In genomic region chr12:79006306-79006705, GRCh38 we compare ENCODE assay signal across 12 cellular contexts.
A peak's percentile ranks its signal among the peaks of the same experiment; 100 is the strongest.
DNase-seq lines count a peak whose midpoint lies in the region; ATAC-seq and TF ChIP-seq lines count a peak whose summit lies in the region.
"Had no signal": no experiment of that assay in that cellular context is flagged by ENCODE, and none has a peak within 500 bp of the region (broad histone marks: within the 10 kb centered on the region; RNA-seq: fewer than 3 reads in every experiment).

No MANE protein-coding gene starts in this region.

- ATAC-seq in gastroesophageal sphincter (no peak), HG03095 (IDR thresholded peaks at IDR 0.05; ENCODE audit: unreplicated experiment) (no peak)
- ATAC-seq: lower lobe of right lung had no signal

- DNase-seq in GM10248 (ENCODE audit: extremely low spot score), result no peak
- peak; percentile 39 for DNase-seq in HT-29 (ENCODE audit: low spot score)
- DNase-seq in WERI-Rb-1, result no peak
- DNase-seq in myocyte (ENCODE audit: low read depth), result peak; percentile 88
- no peak for DNase-seq in NCI-H524 treated with DMSO at 0.1 percent for 48 hours (lab: John Stamatoyannopoulos, UW)
- no peak for DNase-seq in HuH-7 (ENCODE audit: low spot score)
- DNase-seq: effector memory CD4-positive, alpha-beta T cell; lower lobe of right lung; NCI-H1436 treated with DMSO at 0.1 percent for 48 hours; sigmoid colon had no signal

- POLR2A ChIA-PET in GM10248 (lab: Yijun Ruan, JAX), result no interaction called here

- no peak for TF ChIP-seq POLR2A in gastroesophageal sphincter (IDR thresholded peaks at IDR 0.05)

- no peak overlapping the region for H3K4me3 ChIP-seq in WERI-Rb-1 (ENCODE audit: low read depth, low read length)
- H3K4me3 ChIP-seq in gastroesophageal sphincter, result no peak overlapping the region
- H3K4me3 ChIP-seq: lower lobe of right lung, sigmoid colon had no signal

- 73 to 88% methylated on average over 1 of the region's 1 CpG for WGBS in gastroesophageal sphincter (ENCODE audit: low coverage in 1 of 2), 2 donors

- TF ChIP-seq CTCF in GM10248 (IDR thresholded peaks at IDR 0.05; ENCODE audit: control extremely low read depth, extremely low read depth, low read depth, missing control alignments), result peak; percentile 22
- peak; percentile 20; the same call in 1 of the 2 replicates for TF ChIP-seq CTCF in WERI-Rb-1 (IDR thresholded peaks at IDR 0.05; ENCODE audit: low read depth, low read length)
- TF ChIP-seq CTCF in gastroesophageal sphincter (IDR thresholded peaks at IDR 0.05), result no peak

- H3K36me3 ChIP-seq in WERI-Rb-1 (no peaks in the 10 kb centered on the region), gastroesophageal sphincter (no peaks in the 10 kb centered on the region)
- H3K36me3 ChIP-seq: lower lobe of right lung, sigmoid colon had no signal

- CTCF ChIA-PET in GM10248 (lab: Yijun Ruan, JAX), result interaction anchor here (1.0 to 1.5 kb wide), 3 partner anchors 11 to 48 kb away, joined by 3 to 5 read pairs (median 3); no protein-coding TSS in a partner anchor

- H3K27me3 ChIP-seq in WERI-Rb-1 (ENCODE audit: insufficient read depth, low read depth, severe bottlenecking) (no peaks in the 10 kb centered on the region), gastroesophageal sphincter (no peaks in the 10 kb centered on the region)
- H3K27me3 ChIP-seq: sigmoid colon had no signal

- no peaks in the 10 kb centered on the region for H3K9me3 ChIP-seq in WERI-Rb-1 (ENCODE audit: severe bottlenecking)
- no peaks in the 10 kb centered on the region for H3K9me3 ChIP-seq in gastroesophageal sphincter
- H3K9me3 ChIP-seq: lower lobe of right lung, sigmoid colon had no signal

- TF ChIP-seq EP300 in gastroesophageal sphincter (IDR thresholded peaks at IDR 0.05), result no peak

- H3K27ac ChIP-seq in WERI-Rb-1 (no peak overlapping the region), gastroesophageal sphincter (no peak overlapping the region)
- H3K27ac ChIP-seq: lower lobe of right lung, sigmoid colon had no signal

- no peaks in the 10 kb centered on the region for H3K4me1 ChIP-seq in gastroesophageal sphincter
- H3K4me1 ChIP-seq: lower lobe of right lung, sigmoid colon had no signal

Comparison
In these comparisons a context has a peak if more than half of its experiments do, and no peak if none do; other contexts are left out.
1. DNase-seq: peak in HT-29 (single experiment) and myocyte (single experiment); none in GM10248 (single experiment), WERI-Rb-1 (single experiment), NCI-H524 treated with DMSO at 0.1 percent for 48 hours (single experiment) and HuH-7 (single experiment).
2. CTCF ChIP-seq: peak in GM10248 (single experiment) and WERI-Rb-1 (single experiment); none in gastroesophageal sphincter (0 of 4).